In genomic region chr1:205375816-205376545, GRCh38 we compare ENCODE assay signal across 8 cellular contexts. TPM values are rescaled to one million over a fixed set of nuclear protein-coding genes. Genes with fewer than 3 reads are reported as not detected.
DNase-seq lines count a peak whose midpoint lies in the region; ATAC-seq and TF ChIP-seq lines count a peak whose summit lies in the region.

No MANE protein-coding gene starts in this region.

- H3K79me1 ChIP-seq in mesenchymal stem cell (replicated peaks; ENCODE audit: low read length, poor library complexity, severe bottlenecking) = no peaks in the 10 kb centered on the region

- 21% methylated on average over 6 of the region's 6 CpGs for WGBS in mesenchymal stem cell

- no peak overlapping the region for H3K9ac ChIP-seq in mesenchymal stem cell (ENCODE audit: low read length)

- no peak overlapping the region for H2BK120ac ChIP-seq in mesenchymal stem cell (ENCODE audit: low read depth, low read length)

- H3K4me3 Mint-ChIP-seq in brain = peak overlapping the region; percentile 1 to 69 (median 32)

- H2BK12ac ChIP-seq in mesenchymal stem cell (ENCODE audit: low read length in 2 of 2) = peak overlapping the region in 1 of 2 experiments; percentile 6

- H3K14ac ChIP-seq in mesenchymal stem cell (ENCODE audit: low read length in 2 of 2) = peak overlapping the region in 1 of 2 experiments; percentile 36

- no peak for ATAC-seq in GM18861 (IDR thresholded peaks at IDR 0.05; ENCODE audit: unreplicated experiment)

- no peak for TF ChIP-seq CTCF in brain (conservative IDR thresholded peaks at IDR 0.05)
- no peak for TF ChIP-seq CTCF in vagina (IDR thresholded peaks at IDR 0.05)

- H2AFZ ChIP-seq in mesenchymal stem cell (ENCODE audit: low read depth, low read length) = no peak overlapping the region

- H3K36me3 ChIP-seq in mesenchymal stem cell (ENCODE audit: control insufficient read depth in 1 of 2, insufficient read depth in 2 of 2, low read depth in 1 of 2, low read length in 2 of 2) = no peaks in the 10 kb centered on the region
- H3K36me3 ChIP-seq in vagina = no peaks in the 10 kb centered on the region

- no peak overlapping the region for H3K27ac ChIP-seq in mesenchymal stem cell (ENCODE audit: low read length, poor library complexity, severe bottlenecking)
- no peak overlapping the region for H3K27ac ChIP-seq in vagina

- peaks cover 54% of the 10 kb centered on the region for H3K4me1 Mint-ChIP-seq in brain

- H2BK5ac ChIP-seq in mesenchymal stem cell (ENCODE audit: low read depth, low read length, poor library complexity, severe bottlenecking) = no peak overlapping the region

- H2BK15ac ChIP-seq in mesenchymal stem cell (ENCODE audit: low read depth, poor library complexity, severe bottlenecking) = no peak overlapping the region

- no peak overlapping the region for H3K4me2 ChIP-seq in mesenchymal stem cell (ENCODE audit: low read length, poor library complexity, severe bottlenecking)

- H3K4ac ChIP-seq in mesenchymal stem cell (ENCODE audit: low read depth in 1 of 2, low read length in 2 of 2) = peak overlapping the region in 1 of 2 experiments; percentile 59

- H3K23ac ChIP-seq in mesenchymal stem cell (ENCODE audit: low read length in 2 of 2) = peak overlapping the region in 1 of 2 experiments; percentile 59

- H3K4me3 ChIP-seq in mesenchymal stem cell (ENCODE audit: insufficient read depth in 1 of 2, low read depth in 1 of 2, low read length in 2 of 2) (no peak overlapping the region), vagina (no peak overlapping the region)

- H3K27me3 Mint-ChIP-seq in brain = peaks cover 6% of the 10 kb centered on the region

- no peak for TF ChIP-seq POLR2A in vagina (IDR thresholded peaks at IDR 0.05)

- H3K9me3 ChIP-seq in mesenchymal stem cell (ENCODE audit: control insufficient read depth, low read length) (peaks cover 4% of the 10 kb centered on the region), vagina (no peaks in the 10 kb centered on the region)

- H3K36me3 Mint-ChIP-seq in brain = peaks cover 8% of the 10 kb centered on the region

- no peak overlapping the region for H2AK5ac ChIP-seq in mesenchymal stem cell (ENCODE audit: low read length, severe bottlenecking)

- H3K18ac ChIP-seq in mesenchymal stem cell (ENCODE audit: low read depth in 1 of 2, low read length in 2 of 2) = no peak overlapping the region

- H3K27me3 ChIP-seq in mesenchymal stem cell (ENCODE audit: control insufficient read depth in 1 of 2, insufficient read depth in 1 of 2, low read length in 2 of 2) = peaks cover 25 to 57% of the 10 kb centered on the region in 2 experiments
- no peaks in the 10 kb centered on the region for H3K27me3 ChIP-seq in vagina

- H3K4me1 ChIP-seq in mesenchymal stem cell (ENCODE audit: control insufficient read depth, insufficient read depth, low read depth, low read length) = peaks cover 4% of the 10 kb centered on the region
- H3K4me1 ChIP-seq in vagina = peaks cover 10% of the 10 kb centered on the region

- peak overlapping the region; percentile 8 to 86 (median 79) for H3K27ac Mint-ChIP-seq in brain

- DNase-seq in DMS153 treated with DMSO at 0.1 percent for 48 hours (lab: John Stamatoyannopoulos, UW; ENCODE audit: unreplicated experiment) (peak; percentile 65), NCI-H2107 (lab: John Stamatoyannopoulos, UW) (peak; percentile 16), mesenchymal stem cell (peak; percentile 73), vagina (ENCODE audit: extremely low spot score in 2 of 2) (no peak), cerebellar nuclear complex (lab: John Stamatoyannopoulos, UW) (no peak), NOMO-1 treated with DMSO at 0.1 percent for 48 hours (lab: John Stamatoyannopoulos, UW; ENCODE audit: unreplicated experiment) (no peak)

- no peak overlapping the region for H4K91ac ChIP-seq in mesenchymal stem cell (ENCODE audit: low read length)

- intact Hi-C loops in vagina (cut with DNase I) = no loop called here

- H4K8ac ChIP-seq in mesenchymal stem cell (ENCODE audit: low read length) = peak overlapping the region; percentile 54

- H3K9me3 Mint-ChIP-seq in brain = no peaks in the 10 kb centered on the region

RNA-seq across cellular contexts. Expression of gene KLHDC8A, which starts 19.3 kb away (rescaled TPM):
- polyA plus RNA-seq in brain (ENCODE audit: insufficient read depth, low read depth, low replicate concordance) = 11.4 TPM
- polyA plus RNA-seq in mesenchymal stem cell (2013, experiment 1 of 2) = not detected
- polyA plus RNA-seq in mesenchymal stem cell (2013, experiment 2 of 2) = not detected
- not detected for total RNA-seq in vagina

RNA-seq across cellular contexts. Expression of gene LEMD1, which starts 45.9 kb away (rescaled TPM):
- not detected for polyA plus RNA-seq in brain (ENCODE audit: insufficient read depth, low read depth, low replicate concordance)
- not detected for polyA plus RNA-seq in mesenchymal stem cell (2013, experiment 1 of 2)
- not detected for polyA plus RNA-seq in mesenchymal stem cell (2013, experiment 2 of 2)
- not detected for total RNA-seq in vagina

RNA-seq across cellular contexts. Expression of gene NUAK2, which starts 54.4 kb away (rescaled TPM):
- 14.4 TPM for polyA plus RNA-seq in brain (ENCODE audit: insufficient read depth, low read depth, low replicate concordance)
- polyA plus RNA-seq in mesenchymal stem cell (2013, experiment 1 of 2) = 2.9 TPM
- 2.9 TPM for polyA plus RNA-seq in mesenchymal stem cell (2013, experiment 2 of 2)
- 49.6 TPM for total RNA-seq in vagina

Comparison
In these comparisons a context has a peak if more than half of its experiments do, and no peak if none do; other contexts are left out.
1. DNase-seq: peak in DMS153 treated with DMSO at 0.1 percent for 48 hours (single experiment), NCI-H2107 (single experiment) and mesenchymal stem cell (single experiment); none in vagina (0 of 2), cerebellar nuclear complex (0 of 2) and NOMO-1 treated with DMSO at 0.1 percent for 48 hours (single experiment).